In the genomic region with DNA sequence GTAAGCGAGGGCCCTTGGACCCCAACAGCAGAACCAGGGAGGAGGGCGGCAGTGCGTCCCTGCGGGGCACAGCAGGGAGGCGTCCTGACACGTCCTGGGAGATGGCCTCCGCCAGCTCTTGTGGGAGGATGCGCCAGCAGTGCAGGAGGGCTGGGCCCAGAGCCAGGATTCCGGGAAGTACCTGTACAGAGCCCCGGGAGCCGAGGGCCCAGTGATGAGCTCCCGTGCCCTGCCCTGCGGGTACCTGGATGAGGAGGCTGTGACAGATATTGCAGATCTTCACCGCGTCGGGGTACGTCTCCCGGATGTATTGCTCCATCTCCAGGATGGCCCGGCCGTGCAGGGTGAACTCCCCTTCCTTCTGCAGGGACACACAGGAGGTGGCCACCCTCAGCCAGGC, we compare ENCODE assay signal across 2 cellular contexts.
TF ChIP-seq lines count a peak whose summit lies in the region.

No MANE protein-coding gene starts in this region.

TF ChIP-seq in HEK293, 187 proteins besides CTCF, POLR2A, EP300 and RAD21:
- peak; percentile 60 for TF ChIP-seq ZIC2 (tag by site-specific recombination; IDR thresholded peaks at IDR 0.05)
- TF ChIP-seq ZNF785 (tag by site-specific recombination; IDR thresholded peaks at IDR 0.05), result no peak
- TF ChIP-seq ZFP3 (tag by site-specific recombination; IDR thresholded peaks at IDR 0.05; ENCODE audit: low read depth), result no peak
- TF ChIP-seq ZBTB20 (tag by site-specific recombination; IDR thresholded peaks at IDR 0.05), result peak; percentile 34
- TF ChIP-seq, protein P1, sequence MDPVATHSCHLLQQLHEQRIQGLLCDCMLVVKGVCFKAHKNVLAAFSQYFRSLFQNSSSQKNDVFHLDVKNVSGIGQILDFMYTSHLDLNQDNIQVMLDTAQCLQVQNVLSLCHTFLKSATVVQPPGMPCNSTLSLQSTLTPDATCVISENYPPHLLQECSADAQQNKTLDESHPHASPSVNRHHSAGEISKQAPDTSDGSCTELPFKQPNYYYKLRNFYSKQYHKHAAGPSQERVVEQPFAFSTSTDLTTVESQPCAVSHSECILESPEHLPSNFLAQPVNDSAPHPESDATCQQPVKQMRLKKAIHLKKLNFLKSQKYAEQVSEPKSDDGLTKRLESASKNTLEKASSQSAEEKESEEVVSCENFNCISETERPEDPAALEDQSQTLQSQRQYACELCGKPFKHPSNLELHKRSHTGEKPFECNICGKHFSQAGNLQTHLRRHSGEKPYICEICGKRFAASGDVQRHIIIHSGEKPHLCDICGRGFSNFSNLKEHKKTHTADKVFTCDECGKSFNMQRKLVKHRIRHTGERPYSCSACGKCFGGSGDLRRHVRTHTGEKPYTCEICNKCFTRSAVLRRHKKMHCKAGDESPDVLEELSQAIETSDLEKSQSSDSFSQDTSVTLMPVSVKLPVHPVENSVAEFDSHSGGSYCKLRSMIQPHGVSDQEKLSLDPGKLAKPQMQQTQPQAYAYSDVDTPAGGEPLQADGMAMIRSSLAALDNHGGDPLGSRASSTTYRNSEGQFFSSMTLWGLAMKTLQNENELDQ (tag by site-specific recombination; IDR thresholded peaks at IDR 0.05; ENCODE audit: low read depth), result no peak
- TF ChIP-seq ZNF223 (tag by site-specific recombination; IDR thresholded peaks at IDR 0.05), result no peak
- peak; percentile 35; the same call in 1 of the 2 replicates for TF ChIP-seq GLIS1 (tag by site-specific recombination; IDR thresholded peaks at IDR 0.05)

TF ChIP-seq in HepG2, 621 proteins besides CTCF, POLR2A, EP300 and RAD21:
- TF ChIP-seq MED1 (CRISPR knock-in tag; IDR thresholded peaks at IDR 0.05), result no peak
- TF ChIP-seq ZNF446 (CRISPR knock-in tag; IDR thresholded peaks at IDR 0.05), result no peak
- TF ChIP-seq AGO1 (IDR thresholded peaks at IDR 0.05; ENCODE audit: low read depth, low read length, poor library complexity, severe bottlenecking), result peak; percentile 52
- TF ChIP-seq AGO2 (optimal IDR thresholded peaks at IDR 0.05; ENCODE audit: low read depth, low read length), result peak; percentile 27
- TF ChIP-seq ZNF891 (CRISPR knock-in tag; IDR thresholded peaks at IDR 0.05), result no peak
- TF ChIP-seq, protein P2, sequence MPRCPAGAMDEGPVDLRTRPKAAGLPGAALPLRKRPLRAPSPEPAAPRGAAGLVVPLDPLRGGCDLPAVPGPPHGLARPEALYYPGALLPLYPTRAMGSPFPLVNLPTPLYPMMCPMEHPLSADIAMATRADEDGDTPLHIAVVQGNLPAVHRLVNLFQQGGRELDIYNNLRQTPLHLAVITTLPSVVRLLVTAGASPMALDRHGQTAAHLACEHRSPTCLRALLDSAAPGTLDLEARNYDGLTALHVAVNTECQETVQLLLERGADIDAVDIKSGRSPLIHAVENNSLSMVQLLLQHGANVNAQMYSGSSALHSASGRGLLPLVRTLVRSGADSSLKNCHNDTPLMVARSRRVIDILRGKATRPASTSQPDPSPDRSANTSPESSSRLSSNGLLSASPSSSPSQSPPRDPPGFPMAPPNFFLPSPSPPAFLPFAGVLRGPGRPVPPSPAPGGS (CRISPR knock-in tag; IDR thresholded peaks at IDR 0.05), result no peak
- TF ChIP-seq KDM4B (CRISPR knock-in tag; IDR thresholded peaks at IDR 0.05), result no peak
- TF ChIP-seq, protein P3, sequence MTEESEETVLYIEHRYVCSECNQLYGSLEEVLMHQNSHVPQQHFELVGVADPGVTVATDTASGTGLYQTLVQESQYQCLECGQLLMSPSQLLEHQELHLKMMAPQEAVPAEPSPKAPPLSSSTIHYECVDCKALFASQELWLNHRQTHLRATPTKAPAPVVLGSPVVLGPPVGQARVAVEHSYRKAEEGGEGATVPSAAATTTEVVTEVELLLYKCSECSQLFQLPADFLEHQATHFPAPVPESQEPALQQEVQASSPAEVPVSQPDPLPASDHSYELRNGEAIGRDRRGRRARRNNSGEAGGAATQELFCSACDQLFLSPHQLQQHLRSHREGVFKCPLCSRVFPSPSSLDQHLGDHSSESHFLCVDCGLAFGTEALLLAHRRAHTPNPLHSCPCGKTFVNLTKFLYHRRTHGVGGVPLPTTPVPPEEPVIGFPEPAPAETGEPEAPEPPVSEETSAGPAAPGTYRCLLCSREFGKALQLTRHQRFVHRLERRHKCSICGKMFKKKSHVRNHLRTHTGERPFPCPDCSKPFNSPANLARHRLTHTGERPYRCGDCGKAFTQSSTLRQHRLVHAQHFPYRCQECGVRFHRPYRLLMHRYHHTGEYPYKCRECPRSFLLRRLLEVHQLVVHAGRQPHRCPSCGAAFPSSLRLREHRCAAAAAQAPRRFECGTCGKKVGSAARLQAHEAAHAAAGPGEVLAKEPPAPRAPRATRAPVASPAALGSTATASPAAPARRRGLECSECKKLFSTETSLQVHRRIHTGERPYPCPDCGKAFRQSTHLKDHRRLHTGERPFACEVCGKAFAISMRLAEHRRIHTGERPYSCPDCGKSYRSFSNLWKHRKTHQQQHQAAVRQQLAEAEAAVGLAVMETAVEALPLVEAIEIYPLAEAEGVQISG (CRISPR knock-in tag; IDR thresholded peaks at IDR 0.05), result no peak
